8 cellular contexts compared by ENCODE assay signal in the genomic region with DNA sequence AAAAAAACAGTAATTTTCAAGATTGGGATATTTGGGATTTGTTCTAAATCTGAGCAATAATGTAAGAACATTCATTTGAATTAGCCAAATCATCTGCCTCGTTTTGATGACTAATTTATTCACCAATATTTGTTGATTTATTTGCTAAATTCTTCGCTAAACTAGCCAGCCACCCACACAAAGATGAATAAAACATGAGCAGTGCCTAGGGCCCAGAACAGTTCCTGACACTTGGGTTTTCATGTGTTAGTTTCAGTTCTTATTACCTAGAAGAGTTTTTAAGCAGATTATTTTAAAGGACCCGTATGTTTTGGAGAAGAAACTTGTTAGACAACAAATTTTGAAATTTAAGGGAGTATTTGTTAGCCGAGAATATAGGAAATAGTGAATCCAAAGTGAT. TPM values are rescaled to one million over a fixed set of nuclear protein-coding genes. Genes with fewer than 3 reads are reported as not detected.
A peak's percentile ranks its signal among the peaks of the same experiment; 100 is the strongest.
DNase-seq lines count a peak whose midpoint lies in the region; ATAC-seq and TF ChIP-seq lines count a peak whose summit lies in the region.

No MANE protein-coding gene starts in this region.

- H3K4me3 ChIP-seq in BJ (ENCODE audit: low read depth, low read length) (peak overlapping the region; percentile 65), retinal pigment epithelial cell (ENCODE audit: low read length) (peak overlapping the region; percentile 96)

- peaks cover 14% of the 10 kb centered on the region for H3K36me3 Mint-ChIP-seq in activated CD4-positive, alpha-beta T cell treated with anti-CD3 and anti-CD28 coated beads, Interleukin-2, amount 10 ng/mL, durations not matched to agents 7 days and 5 days (ENCODE audit: low read depth)

- H3K27me3 Mint-ChIP-seq in activated CD4-positive, alpha-beta T cell treated with anti-CD3 and anti-CD28 coated beads, Interleukin-2, amount 10 ng/mL, durations not matched to agents 7 days and 5 days: peaks cover 5% of the 10 kb centered on the region

- H3K27ac ChIP-seq in foreskin keratinocyte: peak overlapping the region; percentile 98

- H3K27me3 ChIP-seq in BJ (ENCODE audit: control insufficient read depth, insufficient read depth, low read length): no peaks in the 10 kb centered on the region
- no peaks in the 10 kb centered on the region for H3K27me3 ChIP-seq in foreskin keratinocyte

- no peaks in the 10 kb centered on the region for H3K9me3 Mint-ChIP-seq in activated CD4-positive, alpha-beta T cell treated with anti-CD3 and anti-CD28 coated beads, Interleukin-2, amount 10 ng/mL, durations not matched to agents 7 days and 5 days

- no peaks in the 10 kb centered on the region for H3K36me3 ChIP-seq in BJ (ENCODE audit: control insufficient read depth, insufficient read depth, low read length)

- TF ChIP-seq CTCF in BJ (IDR thresholded peaks at IDR 0.05; ENCODE audit: insufficient read depth, low read depth, low read length) (no peak), foreskin keratinocyte (conservative IDR thresholded peaks at IDR 0.05) (no peak), retinal pigment epithelial cell (conservative IDR thresholded peaks at IDR 0.05; ENCODE audit: low read depth, low read length) (no peak)

- intact Hi-C loops in posterior cingulate gyrus (cut with DNase I): loop anchor here (1.0 to 10.0 kb wide), 3 partner anchors 82 to 292 kb away; partner anchors contain the start of genes C2CD5 and ST8SIA1

- H3K27ac Mint-ChIP-seq in activated CD4-positive, alpha-beta T cell treated with anti-CD3 and anti-CD28 coated beads, Interleukin-2, amount 10 ng/mL, durations not matched to agents 7 days and 5 days: peak overlapping the region; percentile 96

- DNase-seq in BJ (ENCODE audit: low read depth) (no peak), foreskin keratinocyte (peak in 1 of 2 donors; percentile 16), retinal pigment epithelial cell (ENCODE audit: low read depth) (no peak), posterior cingulate gyrus (no peak), NCI-H2081 treated with DMSO at 0.1 percent for 48 hours (lab: John Stamatoyannopoulos, UW) (no peak)
- DNase-seq in activated CD4-positive, alpha-beta T cell treated with anti-CD3 and anti-CD28 coated beads, Interleukin-2, amount 10 ng/mL, durations not matched to agents 7 days and 5 days: peak; percentile 28

- H3K4me1 ChIP-seq in foreskin keratinocyte: peaks cover 14% of the 10 kb centered on the region

- peaks cover 42% of the 10 kb centered on the region for H3K4me1 Mint-ChIP-seq in activated CD4-positive, alpha-beta T cell treated with anti-CD3 and anti-CD28 coated beads, Interleukin-2, amount 10 ng/mL, durations not matched to agents 7 days and 5 days

- H3K4me3 Mint-ChIP-seq in activated CD4-positive, alpha-beta T cell treated with anti-CD3 and anti-CD28 coated beads, Interleukin-2, amount 10 ng/mL, durations not matched to agents 7 days and 5 days: peak overlapping the region; percentile 90

- POLR2A ChIA-PET in BJ (lab: Charles Lee): no interaction called here
- POLR2A ChIA-PET in activated CD4-positive, alpha-beta T cell treated with anti-CD3 and anti-CD28 coated beads, Interleukin-2, amount 10 ng/mL, durations not matched to agents 7 days and 5 days (lab: Charles Lee): no interaction called here

- CTCF ChIA-PET in BJ (lab: Yijun Ruan, JAX): no interaction called here
- CTCF ChIA-PET in activated CD4-positive, alpha-beta T cell treated with anti-CD3 and anti-CD28 coated beads, Interleukin-2, amount 10 ng/mL, durations not matched to agents 7 days and 5 days (lab: Charles Lee): interaction anchor here (0.6 kb wide), 1 partner anchor 1297 kb away, joined by 4 read pairs; no protein-coding TSS in a partner anchor

- peak; percentile 37 for ATAC-seq in GM18870 (IDR thresholded peaks at IDR 0.05; ENCODE audit: unreplicated experiment)
- ATAC-seq in HG03354 (IDR thresholded peaks at IDR 0.05; ENCODE audit: poor library complexity, severe bottlenecking, unreplicated experiment): peak; percentile 38
- ATAC-seq in foreskin keratinocyte: no peak

RNA-seq across cellular contexts. Expression of gene ETNK1, which starts 1.5 kb away (rescaled TPM):
- polyA plus RNA-seq in BJ (2011; rRNA removed) (6.7 and 13.0 TPM in 2 replicates), foreskin keratinocyte (6.5 and 7.3 TPM in 2 replicates)
- polyA minus RNA-seq in BJ (2011; rRNA and poly(A)+ RNA removed): 28.8 and 34.6 TPM in 2 replicates
- 10 to 100 TPM; 66.9 to 72.0 TPM for total RNA-seq in activated CD4-positive, alpha-beta T cell treated with anti-CD3 and anti-CD28 coated beads, Interleukin-2, amount 10 ng/mL, durations not matched to agents 7 days and 5 days
- 25.8 and 27.1 TPM in 2 replicates for total RNA-seq in foreskin keratinocyte
